2 cellular contexts compared by ENCODE assay signal in genomic region chr22:44402196-44403111, GRCh38.
TF ChIP-seq lines count a peak whose summit lies in the region.

No MANE protein-coding gene starts in this region.

TF ChIP-seq in SK-N-SH, 30 proteins besides CTCF, POLR2A, EP300 and RAD21 (continued from another document):
- TF ChIP-seq PBX3 (IDR thresholded peaks at IDR 0.05) (no peak), ZBTB33 (IDR thresholded peaks at IDR 0.05; ENCODE audit: borderline replicate concordance, low read depth) (no peak), MXI1 (IDR thresholded peaks at IDR 0.05; ENCODE audit: low read depth, low read length) (no peak), IRF3 (IDR thresholded peaks at IDR 0.05; ENCODE audit: low read depth, low read length) (no peak), RFX5 (IDR thresholded peaks at IDR 0.05; ENCODE audit: low read length) (no peak), USF2 (IDR thresholded peaks at IDR 0.05; ENCODE audit: borderline replicate concordance, low read depth, low read length) (no peak), REST (IDR thresholded peaks at IDR 0.05; ENCODE audit: low read depth, low read length) (no peak)

TF ChIP-seq in SK-N-SH treated with all-trans-retinoic acid at 6 μM for 48 hours, 23 proteins besides CTCF, POLR2A, EP300 and RAD21 (continued from another document):
- no peak for TF ChIP-seq ZC3H10 (CRISPR knock-in tag; IDR thresholded peaks at IDR 0.05)
- no peak for TF ChIP-seq RARB (CRISPR knock-in tag; IDR thresholded peaks at IDR 0.05)
- no peak for TF ChIP-seq ZNF8 (CRISPR knock-in tag; IDR thresholded peaks at IDR 0.05)
- TF ChIP-seq TCF4 (CRISPR knock-in tag; IDR thresholded peaks at IDR 0.05; ENCODE audit: borderline replicate concordance), result no peak
- TF ChIP-seq PPARA (CRISPR knock-in tag; IDR thresholded peaks at IDR 0.05; ENCODE audit: borderline replicate concordance), result no peak
- no peak for TF ChIP-seq ZNF70 (CRISPR knock-in tag; IDR thresholded peaks at IDR 0.05)
- TF ChIP-seq CSDC2 (CRISPR knock-in tag; IDR thresholded peaks at IDR 0.05), result no peak
- TF ChIP-seq SNAI2 (CRISPR knock-in tag; IDR thresholded peaks at IDR 0.05), result no peak
TF ChIP-seq in SK-N-SH treated with all-trans-retinoic acid at 6 μM for 48 hours: peak in this region for 0.
